In genomic region chr6:161508341-161508740, GRCh38 we compare ENCODE assay signal across 34 cellular contexts.
"Had no signal": no experiment of that assay in that cellular context is flagged by ENCODE, and none has a peak within 500 bp of the region (broad histone marks: within the 10 kb centered on the region; RNA-seq: fewer than 3 reads in every experiment).

No MANE protein-coding gene starts in this region.

- H3K4me2 ChIP-seq: KMS-11 had no signal

- H3K9me3 ChIP-seq: MG63 had no signal

- DNase-seq: Karpas-422, Kasumi-1, KG1, MG63, MM.1S, MV-4-11, NCI-H1048, NCI-H1092, NCI-H1092 treated with DMSO at 0.1 percent for 48 hours, NCI-H1105, NCI-H1105 treated with DMSO at 0.1 percent for 48 hours, NCI-H1417, NCI-H1417 treated with DMSO at 0.1 percent for 48 hours, NCI-H1436, NCI-H1436 treated with DMSO at 0.1 percent for 48 hours, NCI-H146, NCI-H1694, NCI-H1694 treated with DMSO at 0.1 percent for 48 hours, NCI-H187, NCI-H187 treated with DMSO at 0.1 percent for 48 hours, NCI-H1930, NCI-H2029, NCI-H2029 treated with DMSO at 0.1 percent for 48 hours, NCI-H2081, NCI-H2081 treated with DMSO at 0.1 percent for 48 hours, NCI-H2107, NCI-H2171, NCI-H2171 treated with DMSO at 0.1 percent for 48 hours, NCI-H2227 treated with DMSO at 0.1 percent for 48 hours, NCI-H226, NCI-H345, NCI-H446, NCI-H446 treated with DMSO at 0.1 percent for 48 hours had no signal

- H3K27ac ChIP-seq: KMS-11 had no signal

- H3K4me3 ChIP-seq: MG63 had no signal

- H3K36me3 ChIP-seq: MG63 had no signal

- H3K27me3 ChIP-seq: MG63 had no signal

- H3K9ac ChIP-seq: KMS-11 had no signal
